16 cellular contexts compared by ENCODE assay signal in the genomic region with DNA sequence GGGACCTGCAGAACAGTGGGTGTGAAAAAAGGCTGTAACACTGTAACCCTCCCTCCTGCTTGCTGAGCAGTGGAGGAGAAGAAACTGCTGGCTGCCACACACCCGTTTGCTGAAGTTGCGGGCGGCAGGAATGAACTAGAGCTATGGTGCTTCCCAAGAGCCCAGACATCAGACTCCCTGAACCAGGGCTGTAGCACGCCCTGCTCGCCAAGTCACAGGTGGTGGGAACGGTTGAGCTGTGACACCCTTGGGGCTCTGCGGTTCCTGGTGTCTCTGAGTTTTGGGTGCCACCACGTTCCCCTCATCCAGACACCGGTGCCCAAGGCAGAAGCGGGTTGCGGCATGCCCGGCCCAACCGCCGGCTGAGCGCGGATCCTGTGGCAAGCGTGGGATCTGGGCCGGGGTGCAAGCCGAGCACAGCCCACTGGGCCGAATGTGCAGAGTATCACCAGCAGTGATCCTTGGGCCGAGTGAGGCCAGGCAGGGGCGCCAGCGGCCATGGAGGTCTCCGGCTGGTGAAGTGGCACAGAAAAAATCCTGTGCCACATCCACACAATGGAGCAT. TPM values are rescaled to one million over a fixed set of nuclear protein-coding genes. Genes with fewer than 3 reads are reported as not detected.
DNase-seq lines count a peak whose midpoint lies in the region; ATAC-seq and TF ChIP-seq lines count a peak whose summit lies in the region.
"Had no signal": no experiment of that assay in that cellular context is flagged by ENCODE, and none has a peak within 500 bp of the region (broad histone marks: within the 10 kb centered on the region; RNA-seq: fewer than 3 reads in every experiment).

No MANE protein-coding gene starts in this region.

- H3K27ac ChIP-seq in heart left ventricle (peak overlapping the region in 9 of 12 donors; percentile 64 to 92 (median 84)), VCaP (peak overlapping the region; percentile 74; the same call in 1 of the 2 replicates), muscle layer of colon (ENCODE audit: low read depth, low read length) (peak overlapping the region; percentile 32), thoracic aorta (peak overlapping the region; percentile 94 to 98), neural progenitor cell (no peak overlapping the region)

- TF ChIP-seq POLR2A in heart left ventricle (IDR thresholded peaks at IDR 0.05), result no peak

- peaks cover 4% of the 10 kb centered on the region for H3K27me3 Mint-ChIP-seq in neural progenitor cell (ENCODE audit: insufficient read depth, low read depth)

- H3K36me3 ChIP-seq in heart left ventricle (peaks cover 0 to 30% (median 10%) of the 10 kb centered on the region in 9 donors), muscle layer of colon (ENCODE audit: insufficient read depth, low read length) (peaks cover 19% of the 10 kb centered on the region), thoracic aorta (no peaks in the 10 kb centered on the region), neural progenitor cell (no peaks in the 10 kb centered on the region)

- no peak overlapping the region for H3K4me3 Mint-ChIP-seq in neural progenitor cell
- H3K4me3 Mint-ChIP-seq: CD14-positive monocyte had no signal

- H3K9ac ChIP-seq in muscle layer of colon (ENCODE audit: low read length) (no peak overlapping the region), neural progenitor cell (no peak overlapping the region)

- no peaks in the 10 kb centered on the region for H4K20me1 ChIP-seq in neural progenitor cell (ENCODE audit: low read depth)

- no peak overlapping the region for H3K27ac Mint-ChIP-seq in neural progenitor cell
- H3K27ac Mint-ChIP-seq: CD14-positive monocyte had no signal

- no peaks in the 10 kb centered on the region for H3K9me3 Mint-ChIP-seq in neural progenitor cell

- H3K36me3 Mint-ChIP-seq in neural progenitor cell, result no peaks in the 10 kb centered on the region

- H3K4me3 ChIP-seq in heart left ventricle, result no peak overlapping the region
- H3K4me3 ChIP-seq in muscle layer of colon (ENCODE audit: low read depth in 1 of 2, low read length in 2 of 2), result no peak overlapping the region
- H3K4me3 ChIP-seq in thoracic aorta, result no peak overlapping the region
- no peak overlapping the region for H3K4me3 ChIP-seq in neural progenitor cell

- WGBS in heart left ventricle, 4 donors, result 95 to 99% (median 96%) methylated on average over 15 to 24 of the region's 24 CpGs

- ATAC-seq in heart left ventricle (no peak), Right ventricle myocardium superior (ENCODE audit: poor library complexity) (no peak), thoracic aorta (ENCODE audit: insufficient number of reproducible peaks, low FRiP score, low read depth) (no peak)

- H3K9me3 ChIP-seq in heart left ventricle (no peaks in the 10 kb centered on the region), muscle layer of colon (ENCODE audit: low read length) (no peaks in the 10 kb centered on the region), thoracic aorta (no peaks in the 10 kb centered on the region), neural progenitor cell (ENCODE audit: low read depth) (no peaks in the 10 kb centered on the region)

- H3K27me3 ChIP-seq in heart left ventricle (no peaks in the 10 kb centered on the region), muscle layer of colon (ENCODE audit: control insufficient read depth in 1 of 2, insufficient read depth in 2 of 2, low read length in 2 of 2) (no peaks in the 10 kb centered on the region), thoracic aorta (replicated peaks; ENCODE audit: insufficient read depth) (no peaks in the 10 kb centered on the region), neural progenitor cell (no peaks in the 10 kb centered on the region)

- TF ChIP-seq CTCF in heart left ventricle (IDR thresholded peaks at IDR 0.05), result no peak
- TF ChIP-seq CTCF in VCaP (conservative IDR thresholded peaks at IDR 0.05), result no peak
- no peak for TF ChIP-seq CTCF in thoracic aorta (IDR thresholded peaks at IDR 0.05)
- no peak for TF ChIP-seq CTCF in neural progenitor cell (IDR thresholded peaks at IDR 0.05)

- H2AFZ ChIP-seq in neural progenitor cell (replicated peaks), result no peak overlapping the region

- peaks cover 5% of the 10 kb centered on the region for H3F3A ChIP-seq in neural progenitor cell (ENCODE audit: low read depth)

- DNase-seq in heart left ventricle (no peak), Right ventricle myocardium superior (no peak), thoracic aorta (ENCODE audit: low spot score) (no peak), mucosa of gallbladder (ENCODE audit: low spot score) (no peak), neural progenitor cell (ENCODE audit: low spot score) (no peak), iPS-NIHi7 (ENCODE audit: extremely low spot score) (no peak)
- DNase-seq: 8988T, DMS79 treated with DMSO at 0.1 percent for 48 hours, NCI-H1105 treated with DMSO at 0.1 percent for 48 hours, NCI-H1694, NCI-H510A, NCI-H748 treated with DMSO at 0.1 percent for 48 hours, SIG-M5 had no signal

- intact Hi-C loops in heart left ventricle (cut with DNase I), result no loop called here
- intact Hi-C loops in Right ventricle myocardium superior (cut with DNase I), result no loop called here

- H3K4me1 Mint-ChIP-seq in neural progenitor cell, result peaks cover 10% of the 10 kb centered on the region

- H3K79me2 ChIP-seq in neural progenitor cell (ENCODE audit: low read depth), result no peaks in the 10 kb centered on the region

- H3K4me1 ChIP-seq in heart left ventricle (peaks cover 2 to 33% (median 18%) of the 10 kb centered on the region in 12 donors), muscle layer of colon (ENCODE audit: insufficient read depth, low read length) (peaks cover 23% of the 10 kb centered on the region), thoracic aorta (ENCODE audit: control insufficient read depth in 1 of 2, low read depth in 2 of 2) (peaks cover 11 to 23% of the 10 kb centered on the region in 2 donors), neural progenitor cell (no peaks in the 10 kb centered on the region)

- H3K4me2 ChIP-seq in neural progenitor cell, result no peak overlapping the region

RNA-seq across cellular contexts. Expression of a gene that starts 15.0 kb away (rescaled TPM):
- total RNA-seq in heart left ventricle, result 100 to 1,000 TPM in 8 of 9 donors, 10 to 100 TPM in 1; 94.6 to 200 (median 172) TPM
- polyA plus RNA-seq in heart left ventricle, result 100 to 1,000 TPM in 1 of 2 donors, 10 to 100 TPM in 1; 69.2 to 139 TPM
- 141 TPM for total RNA-seq in Right ventricle myocardium superior
- 100 to 1,000 TPM; 120 to 126 TPM for total RNA-seq in thoracic aorta
- total RNA-seq in mucosa of gallbladder, result 223 TPM
- 19.0 and 29.3 TPM in 2 replicates for total RNA-seq in neural progenitor cell (ENCODE audit: low replicate concordance)

RNA-seq across cellular contexts. Expression of a gene that starts 23.8 kb away (rescaled TPM):
- total RNA-seq in heart left ventricle (10 to 100 TPM; 18.3 to 23.6 (median 20.0) TPM), Right ventricle myocardium superior (20.8 TPM), thoracic aorta (10 to 100 TPM; 15.0 to 26.2 TPM), mucosa of gallbladder (14.9 TPM), neural progenitor cell (ENCODE audit: low replicate concordance) (26.8 and 28.2 TPM in 2 replicates)
- 10 to 100 TPM; 12.8 to 31.4 TPM for polyA plus RNA-seq in heart left ventricle

RNA-seq across cellular contexts. Expression of a gene that starts 40.7 kb away (rescaled TPM):
- total RNA-seq in heart left ventricle, result 1,000 to 10,000 TPM in 1 of 9 donors, 100 to 1,000 TPM in 8; 407 to 1,112 (median 628) TPM
- 1,000 to 10,000 TPM; 1,474 to 1,813 TPM for polyA plus RNA-seq in heart left ventricle
- total RNA-seq in Right ventricle myocardium superior, result 570 TPM
- 1,000 to 10,000 TPM; 1,181 to 1,621 TPM for total RNA-seq in thoracic aorta
- total RNA-seq in mucosa of gallbladder, result 690 TPM
- 5,433 and 5,441 TPM in 2 replicates for total RNA-seq in neural progenitor cell (ENCODE audit: low replicate concordance)
